ENCODE assay signal across 2 cellular contexts in the genomic region with DNA sequence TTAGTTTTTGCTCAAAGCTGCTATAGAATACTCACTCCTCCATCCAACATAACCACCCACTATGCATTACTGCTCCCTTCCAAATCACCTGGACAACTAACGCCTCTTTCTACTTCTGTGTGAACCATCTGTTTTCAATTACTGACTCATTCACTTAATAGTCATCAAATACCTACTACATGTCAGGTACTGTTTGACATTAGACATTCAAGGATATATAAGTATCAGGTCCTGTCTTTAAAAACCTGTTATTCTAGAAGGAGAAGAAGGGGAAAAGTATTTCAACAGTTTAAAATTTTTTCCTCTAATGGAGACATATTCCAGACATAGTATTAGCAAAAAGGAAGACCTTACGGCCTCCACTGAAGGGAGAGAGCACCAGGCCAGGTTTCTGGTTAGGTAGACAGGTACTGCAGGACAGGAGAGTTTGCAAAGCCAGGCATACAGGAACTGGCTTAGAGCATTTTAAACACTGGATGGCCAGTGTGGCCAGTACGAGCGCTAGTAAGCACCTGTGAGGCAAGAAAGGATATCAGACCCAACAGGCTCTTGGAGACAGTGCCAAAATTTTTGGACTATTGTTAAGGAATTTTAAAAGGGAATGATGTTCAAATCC.
TF ChIP-seq lines count a peak whose summit lies in the region.

No MANE protein-coding gene starts in this region.

TF ChIP-seq in HCT116, 20 proteins besides CTCF, POLR2A, EP300 and RAD21:
- TF ChIP-seq, protein P1, sequence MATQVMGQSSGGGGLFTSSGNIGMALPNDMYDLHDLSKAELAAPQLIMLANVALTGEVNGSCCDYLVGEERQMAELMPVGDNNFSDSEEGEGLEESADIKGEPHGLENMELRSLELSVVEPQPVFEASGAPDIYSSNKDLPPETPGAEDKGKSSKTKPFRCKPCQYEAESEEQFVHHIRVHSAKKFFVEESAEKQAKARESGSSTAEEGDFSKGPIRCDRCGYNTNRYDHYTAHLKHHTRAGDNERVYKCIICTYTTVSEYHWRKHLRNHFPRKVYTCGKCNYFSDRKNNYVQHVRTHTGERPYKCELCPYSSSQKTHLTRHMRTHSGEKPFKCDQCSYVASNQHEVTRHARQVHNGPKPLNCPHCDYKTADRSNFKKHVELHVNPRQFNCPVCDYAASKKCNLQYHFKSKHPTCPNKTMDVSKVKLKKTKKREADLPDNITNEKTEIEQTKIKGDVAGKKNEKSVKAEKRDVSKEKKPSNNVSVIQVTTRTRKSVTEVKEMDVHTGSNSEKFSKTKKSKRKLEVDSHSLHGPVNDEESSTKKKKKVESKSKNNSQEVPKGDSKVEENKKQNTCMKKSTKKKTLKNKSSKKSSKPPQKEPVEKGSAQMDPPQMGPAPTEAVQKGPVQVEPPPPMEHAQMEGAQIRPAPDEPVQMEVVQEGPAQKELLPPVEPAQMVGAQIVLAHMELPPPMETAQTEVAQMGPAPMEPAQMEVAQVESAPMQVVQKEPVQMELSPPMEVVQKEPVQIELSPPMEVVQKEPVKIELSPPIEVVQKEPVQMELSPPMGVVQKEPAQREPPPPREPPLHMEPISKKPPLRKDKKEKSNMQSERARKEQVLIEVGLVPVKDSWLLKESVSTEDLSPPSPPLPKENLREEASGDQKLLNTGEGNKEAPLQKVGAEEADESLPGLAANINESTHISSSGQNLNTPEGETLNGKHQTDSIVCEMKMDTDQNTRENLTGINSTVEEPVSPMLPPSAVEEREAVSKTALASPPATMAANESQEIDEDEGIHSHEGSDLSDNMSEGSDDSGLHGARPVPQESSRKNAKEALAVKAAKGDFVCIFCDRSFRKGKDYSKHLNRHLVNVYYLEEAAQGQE (IDR thresholded peaks at IDR 0.05; ENCODE audit: low read depth), result no peak
- TF ChIP-seq YY1 (IDR thresholded peaks at IDR 0.05; ENCODE audit: extremely low read depth, insufficient replicate concordance, low read depth, low read length), result no peak
- no peak for TF ChIP-seq CBX3 (IDR thresholded peaks at IDR 0.05; ENCODE audit: low read depth)
- TF ChIP-seq POLR2AphosphoS5 (IDR thresholded peaks at IDR 0.05; ENCODE audit: low read depth, low read length), result no peak
- TF ChIP-seq SIN3A (IDR thresholded peaks at IDR 0.05; ENCODE audit: low read depth), result no peak
- no peak for TF ChIP-seq EGR1 (IDR thresholded peaks at IDR 0.05; ENCODE audit: low read depth)
- TF ChIP-seq, protein P2, sequence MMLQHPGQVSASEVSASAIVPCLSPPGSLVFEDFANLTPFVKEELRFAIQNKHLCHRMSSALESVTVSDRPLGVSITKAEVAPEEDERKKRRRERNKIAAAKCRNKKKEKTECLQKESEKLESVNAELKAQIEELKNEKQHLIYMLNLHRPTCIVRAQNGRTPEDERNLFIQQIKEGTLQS (IDR thresholded peaks at IDR 0.05), result no peak
- TF ChIP-seq CEBPB (IDR thresholded peaks at IDR 0.05; ENCODE audit: low read depth), result peak; percentile 7; the same call in 1 of the 2 replicates
- TF ChIP-seq FOSL1 (IDR thresholded peaks at IDR 0.05; ENCODE audit: low read depth), result peak; percentile 36; the same call in 1 of the 2 replicates

TF ChIP-seq in SK-N-SH, 30 proteins besides CTCF, POLR2A, EP300 and RAD21:
- TF ChIP-seq, protein P3, sequence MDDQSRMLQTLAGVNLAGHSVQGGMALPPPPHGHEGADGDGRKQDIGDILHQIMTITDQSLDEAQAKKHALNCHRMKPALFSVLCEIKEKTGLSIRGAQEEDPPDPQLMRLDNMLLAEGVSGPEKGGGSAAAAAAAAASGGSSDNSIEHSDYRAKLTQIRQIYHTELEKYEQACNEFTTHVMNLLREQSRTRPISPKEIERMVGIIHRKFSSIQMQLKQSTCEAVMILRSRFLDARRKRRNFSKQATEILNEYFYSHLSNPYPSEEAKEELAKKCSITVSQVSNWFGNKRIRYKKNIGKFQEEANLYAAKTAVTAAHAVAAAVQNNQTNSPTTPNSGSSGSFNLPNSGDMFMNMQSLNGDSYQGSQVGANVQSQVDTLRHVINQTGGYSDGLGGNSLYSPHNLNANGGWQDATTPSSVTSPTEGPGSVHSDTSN (IDR thresholded peaks at IDR 0.05), result peak; percentile 86
- TF ChIP-seq JUND (IDR thresholded peaks at IDR 0.05) (peak; percentile 80), TCF12 (IDR thresholded peaks at IDR 0.05) (peak; percentile 96), NFIC (IDR thresholded peaks at IDR 0.05; ENCODE audit: borderline replicate concordance) (peak; percentile 34; the same call in 1 of the 2 replicates), FOSL2 (IDR thresholded peaks at IDR 0.05; ENCODE audit: borderline replicate concordance, low read depth) (peak; percentile 60; the same call in 1 of the 2 replicates), FOXM1 (IDR thresholded peaks at IDR 0.05; ENCODE audit: low read depth) (no peak), POLR2AphosphoS5 (IDR thresholded peaks at IDR 0.05; ENCODE audit: low read depth, low read length) (peak; percentile 79; the same call in 1 of the 2 replicates), RXRA (IDR thresholded peaks at IDR 0.05; ENCODE audit: borderline replicate concordance, low read depth) (no peak)
- TF ChIP-seq, protein P4, sequence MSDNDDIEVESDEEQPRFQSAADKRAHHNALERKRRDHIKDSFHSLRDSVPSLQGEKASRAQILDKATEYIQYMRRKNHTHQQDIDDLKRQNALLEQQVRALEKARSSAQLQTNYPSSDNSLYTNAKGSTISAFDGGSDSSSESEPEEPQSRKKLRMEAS (IDR thresholded peaks at IDR 0.05; ENCODE audit: low read depth), result no peak
